ENCODE assay signal across 16 cellular contexts in the genomic region with DNA sequence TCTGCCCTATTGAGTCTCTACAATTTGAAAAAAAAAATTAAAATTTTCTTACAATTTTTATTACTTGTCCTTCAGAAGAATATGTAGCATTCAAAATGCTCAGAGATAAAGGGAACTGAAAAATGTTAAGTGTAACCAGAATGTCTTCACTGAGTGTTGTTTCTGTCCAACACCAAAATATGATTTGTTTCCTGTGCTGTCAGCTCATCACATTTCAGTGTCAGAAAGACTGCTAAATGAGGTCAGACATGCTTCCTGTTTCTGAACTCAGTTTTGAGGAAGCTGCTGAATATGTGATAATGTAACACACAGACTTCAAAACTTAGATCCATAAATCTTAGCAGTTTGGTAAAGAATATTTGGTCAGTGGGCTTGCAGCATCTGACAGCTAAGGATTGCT.
A peak's percentile ranks its signal among the peaks of the same experiment; 100 is the strongest.
DNase-seq lines count a peak whose midpoint lies in the region; ATAC-seq and TF ChIP-seq lines count a peak whose summit lies in the region.
"Had no signal": no experiment of that assay in that cellular context is flagged by ENCODE, and none has a peak within 500 bp of the region (broad histone marks: within the 10 kb centered on the region; RNA-seq: fewer than 3 reads in every experiment).

No MANE protein-coding gene starts in this region.

- H3K4me1 Mint-ChIP-seq in CD14-positive monocyte, result peaks cover 21% of the 10 kb centered on the region
- H3K4me1 Mint-ChIP-seq: activated naive CD8-positive, alpha-beta T cell treated with anti-CD3 and anti-CD28 coated beads, Interleukin-2, amount 10 ng/mL, durations not matched to agents 7 days and 5 days; central memory CD8-positive, alpha-beta T cell had no signal

- TF ChIP-seq CTCF in CD14-positive monocyte (IDR thresholded peaks at IDR 0.05) (no peak), ovary (IDR thresholded peaks at IDR 0.05) (no peak)

- H3K36me3 Mint-ChIP-seq in CD14-positive monocyte, result no peaks in the 10 kb centered on the region
- H3K36me3 Mint-ChIP-seq: activated naive CD8-positive, alpha-beta T cell treated with anti-CD3 and anti-CD28 coated beads, Interleukin-2, amount 10 ng/mL, durations not matched to agents 7 days and 5 days had no signal

- TF ChIP-seq EP300 in ovary (IDR thresholded peaks at IDR 0.05), result no peak

- intact Hi-C loops in CD14-positive monocyte (cut with micrococcal nuclease) (no loop called here), ovary (cut with DNase I) (no loop called here), posterior cingulate gyrus (cut with DNase I) (no loop called here)

- in situ Hi-C loops in KBM-7 (cut with MboI; ENCODE audit: low pct_unique_long_range_greater_than_20kb, low sequenced_read_pairs), result no loop called here

- TF ChIP-seq POLR2A in ovary (IDR thresholded peaks at IDR 0.05), result no peak

- no peak overlapping the region for H3K4me3 ChIP-seq in ovary
- H3K4me3 ChIP-seq: gastroesophageal sphincter had no signal

- H3K9me3 ChIP-seq in ovary, result no peaks in the 10 kb centered on the region
- H3K9me3 ChIP-seq: gastroesophageal sphincter had no signal

- H3K36me3 ChIP-seq in ovary, result no peaks in the 10 kb centered on the region
- H3K36me3 ChIP-seq: gastroesophageal sphincter had no signal

- H3K27me3 Mint-ChIP-seq in CD14-positive monocyte (ENCODE audit: low read depth in 3 of 3), result peaks cover 0 to 1% (median 0%) of the 10 kb centered on the region in 3 donors
- H3K27me3 Mint-ChIP-seq: activated naive CD8-positive, alpha-beta T cell treated with anti-CD3 and anti-CD28 coated beads, Interleukin-2, amount 10 ng/mL, durations not matched to agents 7 days and 5 days; activated T-cell treated with anti-CD3 and anti-CD28 coated beads, Interleukin-2, amount 50 U/mL, for 24 hours; central memory CD8-positive, alpha-beta T cell had no signal

- H3K27ac ChIP-seq in ovary, result no peak overlapping the region
- H3K27ac ChIP-seq: gastroesophageal sphincter had no signal

- peak overlapping the region; percentile 67 to 83 (median 77) for H3K27ac Mint-ChIP-seq in CD14-positive monocyte
- H3K27ac Mint-ChIP-seq: activated naive CD8-positive, alpha-beta T cell treated with anti-CD3 and anti-CD28 coated beads, Interleukin-2, amount 10 ng/mL, durations not matched to agents 7 days and 5 days; activated T-cell treated with anti-CD3 and anti-CD28 coated beads, Interleukin-2, amount 50 U/mL, for 24 hours had no signal

- no peak for ATAC-seq in GM21619 (IDR thresholded peaks at IDR 0.05; ENCODE audit: unreplicated experiment)
- ATAC-seq: gastroesophageal sphincter, PC-3 had no signal

- no peaks in the 10 kb centered on the region for H3K27me3 ChIP-seq in ovary
- H3K27me3 ChIP-seq: gastroesophageal sphincter had no signal

- no peak for DNase-seq in CD14-positive monocyte (ENCODE audit: low spot score)
- peak; percentile 81 for DNase-seq in KBM-7
- peak; percentile 39 for DNase-seq in SIG-M5 (lab: John Stamatoyannopoulos, UW)
- DNase-seq in left kidney (ENCODE audit: low read depth, low spot score), result peak; percentile 7
- DNase-seq in ovary, result no peak
- no peak for DNase-seq in posterior cingulate gyrus
- no peak for DNase-seq in cerebellum (ENCODE audit: low spot score)
- DNase-seq: activated CD4-positive, alpha-beta T cell treated with anti-CD3 and anti-CD28 coated beads for 48 hours; activated naive CD8-positive, alpha-beta T cell treated with anti-CD3 and anti-CD28 coated beads, Interleukin-2, amount 10 ng/mL, durations not matched to agents 7 days and 5 days; activated T-cell treated with anti-CD3 and anti-CD28 coated beads, Interleukin-2, amount 50 U/mL, for 24 hours; NCI-H1092; PC-3; T-helper 1 cell had no signal

- H3K4me3 Mint-ChIP-seq in CD14-positive monocyte, result no peak overlapping the region
- H3K4me3 Mint-ChIP-seq: activated naive CD8-positive, alpha-beta T cell treated with anti-CD3 and anti-CD28 coated beads, Interleukin-2, amount 10 ng/mL, durations not matched to agents 7 days and 5 days; activated T-cell treated with anti-CD3 and anti-CD28 coated beads, Interleukin-2, amount 50 U/mL, for 24 hours; central memory CD8-positive, alpha-beta T cell had no signal

- no peaks in the 10 kb centered on the region for H3K9me3 Mint-ChIP-seq in CD14-positive monocyte

- H3K4me1 ChIP-seq in ovary (ENCODE audit: insufficient read depth), result no peaks in the 10 kb centered on the region
- H3K4me1 ChIP-seq: gastroesophageal sphincter had no signal

Comparison
In these comparisons a context has a peak if more than half of its experiments do, and no peak if none do; other contexts are left out.
1. DNase-seq: peak in KBM-7 (single experiment), SIG-M5 (single experiment) and left kidney (single experiment); none in CD14-positive monocyte (single experiment), ovary (0 of 5), posterior cingulate gyrus (0 of 10) and cerebellum (single experiment).